Comparison of ENCODE assay signal across 8 cellular contexts in the genomic region with DNA sequence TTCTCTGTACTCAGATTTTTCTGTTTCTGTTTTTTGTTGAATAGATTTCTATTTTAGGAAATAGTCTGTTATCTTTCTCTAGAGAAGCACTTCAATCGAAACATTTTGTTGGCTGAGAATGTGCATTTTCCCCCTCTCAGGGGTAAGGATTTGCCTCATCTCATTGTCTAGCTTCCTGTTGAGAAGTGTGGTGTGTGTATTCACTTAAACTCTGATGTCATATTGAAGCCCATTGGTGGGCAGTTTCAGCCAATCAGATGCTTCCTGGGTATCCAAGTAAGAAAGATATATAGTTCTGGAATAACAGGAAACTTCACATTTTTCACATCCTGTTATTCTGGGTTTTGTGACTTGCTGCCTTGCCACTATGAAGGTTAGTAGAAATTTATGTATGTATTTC.
A peak's percentile ranks its signal among the peaks of the same experiment; 100 is the strongest.
DNase-seq lines count a peak whose midpoint lies in the region; ATAC-seq and TF ChIP-seq lines count a peak whose summit lies in the region.

No MANE protein-coding gene starts in this region.

- H2AFZ ChIP-seq in MM.1S (ENCODE audit: low read length) = no peak overlapping the region
- H2AFZ ChIP-seq in mesenchymal stem cell (ENCODE audit: low read depth, low read length) = no peak overlapping the region

- H2BK120ac ChIP-seq in mesenchymal stem cell (ENCODE audit: low read depth, low read length) = no peak overlapping the region

- H3K36me3 ChIP-seq in MM.1S (replicated peaks; ENCODE audit: insufficient read depth, low read length) = no peaks in the 10 kb centered on the region
- H3K36me3 ChIP-seq in mesenchymal stem cell (ENCODE audit: control insufficient read depth in 1 of 2, insufficient read depth in 2 of 2, low read depth in 1 of 2, low read length in 2 of 2) = peaks cover 12% of the 10 kb centered on the region in 2 experiments

- no peaks in the 10 kb centered on the region for H4K20me1 ChIP-seq in MM.1S (ENCODE audit: insufficient read depth, low read length)

- no peak overlapping the region for H3K4ac ChIP-seq in mesenchymal stem cell (ENCODE audit: low read depth in 1 of 2, low read length in 2 of 2)

- H3K79me2 ChIP-seq in MM.1S (ENCODE audit: low read length) = peaks cover 88% of the 10 kb centered on the region

- no peak overlapping the region for H3K23ac ChIP-seq in mesenchymal stem cell (ENCODE audit: low read length in 2 of 2)

- WGBS in mesenchymal stem cell = 60% methylated on average over 1 of the region's 1 CpG

- no peak overlapping the region for H2AK5ac ChIP-seq in mesenchymal stem cell (ENCODE audit: low read length, severe bottlenecking)

- ATAC-seq in activated CD4-positive, CD25-positive, alpha-beta regulatory T cell treated with anti-CD3 and anti-CD28 coated beads, Interleukin-2, amount 50 U/mL, for 24 hours = peak; percentile 51 to 71

- H2BK12ac ChIP-seq in mesenchymal stem cell (ENCODE audit: low read length in 2 of 2) = no peak overlapping the region

- no peak overlapping the region for H3K18ac ChIP-seq in mesenchymal stem cell (ENCODE audit: low read depth in 1 of 2, low read length in 2 of 2)

- no peak overlapping the region for H4K8ac ChIP-seq in mesenchymal stem cell (ENCODE audit: low read length)

- DNase-seq in activated CD4-positive, CD25-positive, alpha-beta regulatory T cell treated with anti-CD3 and anti-CD28 coated beads, Interleukin-2, amount 50 U/mL, for 72 hours = no peak
- DNase-seq in HEK293T (ENCODE audit: extremely low spot score) (peak; percentile 31), MM.1S (peak; percentile 50), cardiac fibroblast (ENCODE audit: low read depth in 2 of 2) (peak; percentile 97 to 98), mesenchymal stem cell (peak; percentile 86), NCI-H2227 treated with DMSO at 0.1 percent for 48 hours (lab: John Stamatoyannopoulos, UW) (no peak)
- no peak for DNase-seq in stimulated activated CD4-positive, alpha-beta T cell treated with anti-CD3 and anti-CD28 coated beads, Interleukin-4, amount 100 ng/mL, for 4 hours

- peaks cover 21% of the 10 kb centered on the region for H3K4me1 ChIP-seq in MM.1S (ENCODE audit: low read length)
- peaks cover 27% of the 10 kb centered on the region for H3K4me1 ChIP-seq in mesenchymal stem cell (ENCODE audit: control insufficient read depth, insufficient read depth, low read depth, low read length)

- H3K27ac ChIP-seq in MM.1S (ENCODE audit: low read length) = peak overlapping the region; percentile 52; the same call in 1 of the 2 replicates
- no peak overlapping the region for H3K27ac ChIP-seq in mesenchymal stem cell (ENCODE audit: low read length, poor library complexity, severe bottlenecking)

- H3K27me3 ChIP-seq in MM.1S (replicated peaks; ENCODE audit: insufficient read depth, low read length) (no peaks in the 10 kb centered on the region), mesenchymal stem cell (ENCODE audit: control insufficient read depth in 1 of 2, insufficient read depth in 1 of 2, low read length in 2 of 2) (no peaks in the 10 kb centered on the region)

- TF ChIP-seq CTCF in MM.1S (IDR thresholded peaks at IDR 0.05; ENCODE audit: low read length) = no peak
- no peak for TF ChIP-seq CTCF in cardiac fibroblast (IDR thresholded peaks at IDR 0.05; ENCODE audit: low read depth, low read length)

- no peaks in the 10 kb centered on the region for H3K9me2 ChIP-seq in MM.1S (replicated peaks; ENCODE audit: insufficient read depth, low read length)

- H3K79me1 ChIP-seq in mesenchymal stem cell (replicated peaks; ENCODE audit: low read length, poor library complexity, severe bottlenecking) = peaks cover 28% of the 10 kb centered on the region

- no peak overlapping the region for H4K91ac ChIP-seq in mesenchymal stem cell (ENCODE audit: low read length)

- H3K9ac ChIP-seq in MM.1S (ENCODE audit: low read length) = no peak overlapping the region
- no peak overlapping the region for H3K9ac ChIP-seq in mesenchymal stem cell (ENCODE audit: low read length)

- H2BK15ac ChIP-seq in mesenchymal stem cell (ENCODE audit: low read depth, poor library complexity, severe bottlenecking) = no peak overlapping the region

- CTCF ChIA-PET in HEK293T (lab: Yijun Ruan, JAX) = interaction anchor here (1.1 to 2.0 kb wide), 2 partner anchors 132 to 135 kb away, joined by 3 to 5 read pairs; no protein-coding TSS in a partner anchor

- H3K4me2 ChIP-seq in MM.1S (ENCODE audit: low read depth, low read length) (peak overlapping the region; percentile 41), mesenchymal stem cell (ENCODE audit: low read length, poor library complexity, severe bottlenecking) (no peak overlapping the region)

- H3F3A ChIP-seq in MM.1S (ENCODE audit: insufficient read depth, low read length) = peaks cover 6% of the 10 kb centered on the region; the same call in 1 of the 2 replicates

- POLR2A ChIA-PET in HEK293T (lab: Yijun Ruan, JAX) = no interaction called here

- H3K9me3 ChIP-seq in MM.1S (replicated peaks; ENCODE audit: insufficient read depth, low read length) (no peaks in the 10 kb centered on the region), mesenchymal stem cell (ENCODE audit: control insufficient read depth, low read length) (no peaks in the 10 kb centered on the region)

- no peak overlapping the region for H2BK5ac ChIP-seq in mesenchymal stem cell (ENCODE audit: low read depth, low read length, poor library complexity, severe bottlenecking)

- no peak overlapping the region for H3K14ac ChIP-seq in mesenchymal stem cell (ENCODE audit: low read length in 2 of 2)

- H3K4me3 ChIP-seq in MM.1S (ENCODE audit: low read length) = no peak overlapping the region
- peak overlapping the region; percentile 33 to 55 for H3K4me3 ChIP-seq in cardiac fibroblast (replicated peaks in 1 of 2; ENCODE audit: low read depth in 2 of 2, low read length in 2 of 2)
- no peak overlapping the region for H3K4me3 ChIP-seq in mesenchymal stem cell (ENCODE audit: insufficient read depth in 1 of 2, low read depth in 1 of 2, low read length in 2 of 2)

TF ChIP-seq in HEK293T, 16 proteins besides CTCF, POLR2A, EP300 and RAD21:
- no peak for TF ChIP-seq LEF1 (IDR thresholded peaks at IDR 0.05; ENCODE audit: borderline replicate concordance)
- no peak for TF ChIP-seq FOXM1 (IDR thresholded peaks at IDR 0.05; ENCODE audit: borderline replicate concordance)
- no peak for TF ChIP-seq NFRKB (IDR thresholded peaks at IDR 0.05)

Comparison
In these comparisons a context has a peak if more than half of its experiments do, and no peak if none do; other contexts are left out.
1. DNase-seq: peak in HEK293T (single experiment), MM.1S (single experiment), cardiac fibroblast (2 of 2) and mesenchymal stem cell (single experiment); none in activated CD4-positive, CD25-positive, alpha-beta regulatory T cell treated with anti-CD3 and anti-CD28 coated beads, Interleukin-2, amount 50 U/mL, for 72 hours (single experiment), NCI-H2227 treated with DMSO at 0.1 percent for 48 hours (single experiment) and stimulated activated CD4-positive, alpha-beta T cell treated with anti-CD3 and anti-CD28 coated beads, Interleukin-4, amount 100 ng/mL, for 4 hours (0 of 2).
2. H3K4me3 ChIP-seq: peak in cardiac fibroblast (2 of 2); none in MM.1S (single experiment) and mesenchymal stem cell (0 of 2).